Comparison of ENCODE assay signal across 14 cellular contexts in the genomic region with DNA sequence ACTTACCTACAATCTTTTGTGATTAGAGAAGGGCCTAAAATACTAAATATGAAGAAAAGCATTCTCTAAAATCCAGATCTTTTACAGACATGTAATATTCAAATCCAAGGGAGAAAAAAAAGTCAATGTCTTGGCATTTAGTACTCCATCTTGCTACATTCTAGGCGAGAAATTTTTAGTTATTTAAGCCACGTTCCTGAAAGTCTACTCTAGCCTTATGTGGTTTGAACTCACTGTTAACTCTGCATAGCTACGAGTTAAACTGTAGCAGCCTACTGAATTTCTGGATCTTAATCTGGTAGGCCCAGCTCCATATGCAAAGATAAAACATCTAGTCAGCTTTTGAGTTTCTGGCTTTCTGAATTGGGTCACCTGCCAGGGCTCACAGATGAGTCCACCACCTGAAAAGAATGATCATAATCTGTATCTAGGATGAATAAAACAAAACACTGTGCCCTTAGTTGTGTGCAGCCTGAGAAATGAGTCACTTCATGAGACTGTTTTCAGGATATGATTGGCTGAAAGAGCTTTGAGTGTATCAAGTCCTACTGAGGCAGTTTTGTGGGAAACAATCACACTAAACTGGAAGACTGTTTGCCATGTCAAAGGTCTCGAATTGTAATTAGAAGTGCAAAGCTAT. TPM values are rescaled to one million over a fixed set of nuclear protein-coding genes. Genes with fewer than 3 reads are reported as not detected.
A peak's percentile ranks its signal among the peaks of the same experiment; 100 is the strongest.
DNase-seq lines count a peak whose midpoint lies in the region; TF ChIP-seq lines count a peak whose summit lies in the region.
"Had no signal": no experiment of that assay in that cellular context is flagged by ENCODE, and none has a peak within 500 bp of the region (broad histone marks: within the 10 kb centered on the region; RNA-seq: fewer than 3 reads in every experiment).

No MANE protein-coding gene starts in this region.

- H2AFZ ChIP-seq in OCI-LY1 (ENCODE audit: low read length) = 0 out of 2 replicates have a peak overlapping the region, but pooled peaks have one; percentile 48

- no peaks in the 10 kb centered on the region for H3K9me2 ChIP-seq in OCI-LY1 (ENCODE audit: low read depth, low read length)

- peak overlapping the region; percentile 2 for H3K27ac ChIP-seq in OCI-LY1 (ENCODE audit: low read depth, low read length, poor library complexity, severe bottlenecking)
- H3K27ac ChIP-seq: tibial nerve had no signal

- H3K27me3 Mint-ChIP-seq in activated naive CD8-positive, alpha-beta T cell = no peaks in the 10 kb centered on the region
- H3K27me3 Mint-ChIP-seq in neural crest cell (ENCODE audit: low read depth) = no peaks in the 10 kb centered on the region

- H3K9ac ChIP-seq in OCI-LY1 (ENCODE audit: low read length) = no peak overlapping the region

- DNase-seq in activated naive CD4-positive, alpha-beta T cell treated with Interleukin-2 at 50 U/mL for 16 hours = peak; percentile 19
- DNase-seq in activated naive CD4-positive, alpha-beta T cell (lab: John Stamatoyannopoulos, UW) = no peak
- DNase-seq in neural crest cell (ENCODE audit: low read depth, low spot score) = no peak
- DNase-seq in 8988T = no peak
- no peak for DNase-seq in DMS53 treated with DMSO at 0.1 percent for 48 hours (lab: John Stamatoyannopoulos, UW; ENCODE audit: unreplicated experiment)
- no peak for DNase-seq in NAMALWA (ENCODE audit: low spot score)
- DNase-seq: H7, mesendoderm, NCI-H1694 treated with DMSO at 0.1 percent for 48 hours, NCI-H526 treated with DMSO at 0.1 percent for 48 hours, occipital lobe had no signal

- H3K4me3 ChIP-seq in OCI-LY1 (ENCODE audit: low read depth, low read length, poor library complexity, severe bottlenecking) = no peak overlapping the region
- H3K4me3 ChIP-seq: tibial nerve had no signal

- no peaks in the 10 kb centered on the region for H3K9me3 Mint-ChIP-seq in activated naive CD8-positive, alpha-beta T cell (ENCODE audit: low read depth)
- no peaks in the 10 kb centered on the region for H3K9me3 Mint-ChIP-seq in neural crest cell

- peaks cover 65% of the 10 kb centered on the region for H3K4me1 Mint-ChIP-seq in activated naive CD8-positive, alpha-beta T cell (ENCODE audit: low read depth)
- peaks cover 40% of the 10 kb centered on the region for H3K4me1 Mint-ChIP-seq in neural crest cell

- no peaks in the 10 kb centered on the region for H3F3A ChIP-seq in OCI-LY1 (ENCODE audit: insufficient read depth, low read length)

- TF ChIP-seq CTCF in OCI-LY1 (IDR thresholded peaks at IDR 0.05; ENCODE audit: low read length) (no peak), neural crest cell (conservative IDR thresholded peaks at IDR 0.05) (no peak)

- H3K36me3 Mint-ChIP-seq in activated naive CD8-positive, alpha-beta T cell = no peaks in the 10 kb centered on the region
- H3K36me3 Mint-ChIP-seq in neural crest cell (ENCODE audit: low read depth) = no peaks in the 10 kb centered on the region

- H3K27ac Mint-ChIP-seq in activated naive CD8-positive, alpha-beta T cell = peak overlapping the region; percentile 58
- no peak overlapping the region for H3K27ac Mint-ChIP-seq in neural crest cell (ENCODE audit: unreplicated experiment)

- H3K4me1 ChIP-seq in OCI-LY1 (ENCODE audit: insufficient read depth, low read length, severe bottlenecking) = peaks cover 32% of the 10 kb centered on the region

- H3K36me3 ChIP-seq in OCI-LY1 (ENCODE audit: insufficient read depth, low read length) = no peaks in the 10 kb centered on the region
- H3K36me3 ChIP-seq: tibial nerve had no signal

- H3K4me3 Mint-ChIP-seq in activated naive CD8-positive, alpha-beta T cell = no peak overlapping the region
- H3K4me3 Mint-ChIP-seq in neural crest cell = peak overlapping the region; percentile 45

- no peaks in the 10 kb centered on the region for H4K20me1 ChIP-seq in OCI-LY1 (ENCODE audit: insufficient read depth, low read length)

- peaks cover 14% of the 10 kb centered on the region for H3K79me2 ChIP-seq in OCI-LY1 (ENCODE audit: insufficient read depth, low read length)

- no peaks in the 10 kb centered on the region for H3K27me3 ChIP-seq in OCI-LY1 (ENCODE audit: insufficient read depth, low read length)
- H3K27me3 ChIP-seq: tibial nerve had no signal

- H3K4me2 ChIP-seq in OCI-LY1 (ENCODE audit: low read length) = no peak overlapping the region

- no peaks in the 10 kb centered on the region for H3K9me3 ChIP-seq in OCI-LY1 (ENCODE audit: low read length)
- H3K9me3 ChIP-seq: tibial nerve had no signal

RNA-seq across cellular contexts. Expression of a gene that starts 3.2 kb away (rescaled TPM):
- 13.0 and 14.7 TPM in 2 replicates for total RNA-seq in neural crest cell

RNA-seq across cellular contexts. Expression of a gene that starts 4.8 kb away (rescaled TPM):
- total RNA-seq in neural crest cell = 37.6 and 38.0 TPM in 2 replicates
